2 cellular contexts compared by ENCODE assay signal in the genomic region with DNA sequence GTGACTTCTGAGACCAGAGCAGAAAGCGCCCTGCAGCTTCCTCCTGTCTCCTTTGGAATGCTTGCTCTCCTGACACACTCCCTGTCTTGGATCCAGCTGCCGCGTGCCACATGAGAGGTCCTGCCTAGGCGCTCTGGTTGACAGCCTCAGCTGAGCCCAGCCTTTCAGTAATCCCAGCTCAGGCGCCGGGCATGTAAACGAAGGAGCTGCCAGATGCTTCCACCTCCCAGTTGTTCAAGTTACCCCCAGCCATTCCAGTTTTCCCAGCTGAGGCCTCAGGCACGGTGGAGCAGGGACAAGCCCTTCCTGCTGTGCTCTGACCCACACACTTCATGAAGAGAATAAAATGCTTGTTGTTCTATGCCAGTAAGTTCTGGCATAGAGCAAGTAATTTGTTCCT.
TF ChIP-seq lines count a peak whose summit lies in the region.

No MANE protein-coding gene starts in this region.

TF ChIP-seq in SK-N-SH treated with all-trans-retinoic acid at 6 μM for 48 hours, 23 proteins besides CTCF, POLR2A, EP300 and RAD21 (continued from another document):
- TF ChIP-seq, protein P1, sequence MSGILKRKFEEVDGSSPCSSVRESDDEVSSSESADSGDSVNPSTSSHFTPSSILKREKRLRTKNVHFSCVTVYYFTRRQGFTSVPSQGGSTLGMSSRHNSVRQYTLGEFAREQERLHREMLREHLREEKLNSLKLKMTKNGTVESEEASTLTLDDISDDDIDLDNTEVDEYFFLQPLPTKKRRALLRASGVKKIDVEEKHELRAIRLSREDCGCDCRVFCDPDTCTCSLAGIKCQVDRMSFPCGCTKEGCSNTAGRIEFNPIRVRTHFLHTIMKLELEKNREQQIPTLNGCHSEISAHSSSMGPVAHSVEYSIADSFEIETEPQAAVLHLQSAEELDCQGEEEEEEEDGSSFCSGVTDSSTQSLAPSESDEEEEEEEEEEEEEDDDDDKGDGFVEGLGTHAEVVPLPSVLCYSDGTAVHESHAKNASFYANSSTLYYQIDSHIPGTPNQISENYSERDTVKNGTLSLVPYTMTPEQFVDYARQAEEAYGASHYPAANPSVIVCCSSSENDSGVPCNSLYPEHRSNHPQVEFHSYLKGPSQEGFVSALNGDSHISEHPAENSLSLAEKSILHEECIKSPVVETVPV (CRISPR knock-in tag; IDR thresholded peaks at IDR 0.05): no peak
- TF ChIP-seq BACH2 (CRISPR knock-in tag; IDR thresholded peaks at IDR 0.05; ENCODE audit: borderline replicate concordance) (no peak), ISL1 (CRISPR knock-in tag; IDR thresholded peaks at IDR 0.05) (no peak)

TF ChIP-seq in SK-N-SH, 30 proteins besides CTCF, POLR2A, EP300 and RAD21 (continued from another document):
- TF ChIP-seq, protein P2, sequence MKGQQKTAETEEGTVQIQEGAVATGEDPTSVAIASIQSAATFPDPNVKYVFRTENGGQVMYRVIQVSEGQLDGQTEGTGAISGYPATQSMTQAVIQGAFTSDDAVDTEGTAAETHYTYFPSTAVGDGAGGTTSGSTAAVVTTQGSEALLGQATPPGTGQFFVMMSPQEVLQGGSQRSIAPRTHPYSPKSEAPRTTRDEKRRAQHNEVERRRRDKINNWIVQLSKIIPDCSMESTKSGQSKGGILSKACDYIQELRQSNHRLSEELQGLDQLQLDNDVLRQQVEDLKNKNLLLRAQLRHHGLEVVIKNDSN (IDR thresholded peaks at IDR 0.05; ENCODE audit: borderline replicate concordance, low read depth): no peak
- TF ChIP-seq MXI1 (IDR thresholded peaks at IDR 0.05; ENCODE audit: low read depth, low read length) (no peak), RXRA (IDR thresholded peaks at IDR 0.05; ENCODE audit: borderline replicate concordance, low read depth) (no peak), SIN3A (IDR thresholded peaks at IDR 0.05; ENCODE audit: borderline replicate concordance, low read depth, low read length) (no peak), CHD2 (IDR thresholded peaks at IDR 0.05; ENCODE audit: low read length, partially characterized antibody) (no peak)
- TF ChIP-seq, protein P3, sequence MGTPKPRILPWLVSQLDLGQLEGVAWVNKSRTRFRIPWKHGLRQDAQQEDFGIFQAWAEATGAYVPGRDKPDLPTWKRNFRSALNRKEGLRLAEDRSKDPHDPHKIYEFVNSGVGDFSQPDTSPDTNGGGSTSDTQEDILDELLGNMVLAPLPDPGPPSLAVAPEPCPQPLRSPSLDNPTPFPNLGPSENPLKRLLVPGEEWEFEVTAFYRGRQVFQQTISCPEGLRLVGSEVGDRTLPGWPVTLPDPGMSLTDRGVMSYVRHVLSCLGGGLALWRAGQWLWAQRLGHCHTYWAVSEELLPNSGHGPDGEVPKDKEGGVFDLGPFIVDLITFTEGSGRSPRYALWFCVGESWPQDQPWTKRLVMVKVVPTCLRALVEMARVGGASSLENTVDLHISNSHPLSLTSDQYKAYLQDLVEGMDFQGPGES (IDR thresholded peaks at IDR 0.05; ENCODE audit: low read depth, low read length): no peak
- TF ChIP-seq, protein P4, sequence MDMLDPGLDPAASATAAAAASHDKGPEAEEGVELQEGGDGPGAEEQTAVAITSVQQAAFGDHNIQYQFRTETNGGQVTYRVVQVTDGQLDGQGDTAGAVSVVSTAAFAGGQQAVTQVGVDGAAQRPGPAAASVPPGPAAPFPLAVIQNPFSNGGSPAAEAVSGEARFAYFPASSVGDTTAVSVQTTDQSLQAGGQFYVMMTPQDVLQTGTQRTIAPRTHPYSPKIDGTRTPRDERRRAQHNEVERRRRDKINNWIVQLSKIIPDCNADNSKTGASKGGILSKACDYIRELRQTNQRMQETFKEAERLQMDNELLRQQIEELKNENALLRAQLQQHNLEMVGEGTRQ (IDR thresholded peaks at IDR 0.05; ENCODE audit: borderline replicate concordance, low read depth, low read length): no peak
